ENCODE assay signal across 28 cellular contexts in the genomic region with DNA sequence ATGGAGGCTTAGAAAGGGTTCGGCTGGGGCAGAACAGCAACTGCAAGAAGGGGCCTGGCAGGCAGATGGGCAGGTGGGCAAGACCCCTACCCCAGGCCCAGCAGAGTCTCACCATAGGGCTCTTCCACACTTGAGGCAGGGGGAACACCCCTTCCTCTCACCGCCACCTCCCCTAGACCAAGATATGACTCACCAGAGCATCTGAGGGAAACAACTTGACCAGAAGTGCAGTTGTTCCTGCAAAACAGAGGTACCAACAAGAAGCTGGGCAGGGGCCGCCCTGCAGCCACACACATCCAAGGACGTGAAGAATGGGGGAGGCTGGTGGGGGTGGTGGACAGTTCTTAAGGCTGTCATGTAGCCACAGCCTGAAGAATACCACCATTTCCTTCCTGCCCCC. TPM values are rescaled to one million over a fixed set of nuclear protein-coding genes. Genes with fewer than 3 reads are reported as not detected.
DNase-seq lines count a peak whose midpoint lies in the region; ATAC-seq, FAIRE-seq and TF ChIP-seq lines count a peak whose summit lies in the region.
"Had no signal": no experiment of that assay in that cellular context is flagged by ENCODE, and none has a peak within 500 bp of the region (broad histone marks: within the 10 kb centered on the region; RNA-seq: fewer than 3 reads in every experiment).

No MANE protein-coding gene starts in this region.

- H3K14ac ChIP-seq in IMR-90 (replicated peaks; ENCODE audit: low read depth, low read length) = no peak overlapping the region

- H3K9me3 ChIP-seq in IMR-90 (ENCODE audit: control insufficient read depth, insufficient read depth, low read length) = no peaks in the 10 kb centered on the region
- H3K9me3 ChIP-seq: BE2C, BLaER1 had no signal

- no CpG with 5 or more reads among the region's 4 CpGs for WGBS in IMR-90 (ENCODE audit: extremely low coverage in 2 of 2, insufficient read length in 1 of 2), 2 experiments

- H4K20me1 ChIP-seq in IMR-90 (ENCODE audit: insufficient read depth, low read length) = no peaks in the 10 kb centered on the region
- H4K20me1 ChIP-seq: BLaER1 had no signal

- no peaks in the 10 kb centered on the region for H3K36me3 Mint-ChIP-seq in natural killer cell treated with Interleukin-12 subunit alpha and Interleukin-12 subunit beta and Interleukin-15 and Interleukin-18, amount 100 ng/mL, for 72 hours
- no peaks in the 10 kb centered on the region for H3K36me3 Mint-ChIP-seq in natural killer cell
- H3K36me3 Mint-ChIP-seq: CD14-positive monocyte; CD8-positive, alpha-beta memory T cell had no signal

- H3K4ac ChIP-seq in IMR-90 (ENCODE audit: low read depth, low read length) = no peak overlapping the region

- no peak overlapping the region for H3K9ac ChIP-seq in IMR-90 (ENCODE audit: low read depth, low read length)
- H3K9ac ChIP-seq: BLaER1 had no signal

- H4K91ac ChIP-seq in IMR-90 (ENCODE audit: insufficient read depth, low read depth, low read length) = no peak overlapping the region

- in situ Hi-C loops in IMR-90 (cut with MboI; ENCODE audit: low sequenced_read_pairs) = no loop called here

- H3K4me3 ChIP-seq in IMR-90 (ENCODE audit: insufficient read depth, low read depth, low read length) = no peak overlapping the region
- H3K4me3 ChIP-seq: BLaER1, GM12878 had no signal

- no peak overlapping the region for H3K27ac ChIP-seq in IMR-90 (ENCODE audit: insufficient read depth, low read length)
- H3K27ac ChIP-seq: BLaER1 had no signal

- no peaks in the 10 kb centered on the region; the same call in 1 of the 2 replicates for H3K4me1 ChIP-seq in IMR-90 (ENCODE audit: control insufficient read depth, insufficient read depth, low read length)
- H3K4me1 ChIP-seq: BLaER1 had no signal

- no peak overlapping the region for H3K23ac ChIP-seq in IMR-90 (ENCODE audit: low read depth, low read length)

- DNase-seq in natural killer cell treated with Interleukin-12 subunit alpha and Interleukin-12 subunit beta and Interleukin-15 and Interleukin-18, amount 100 ng/mL, for 72 hours (ENCODE audit: low spot score) = no peak
- DNase-seq in natural killer cell (no peak), IMR-90 (no peak), islet precursor cell (peak; percentile 28), GM19239 (ENCODE audit: insufficient read length, low spot score) (no peak)
- DNase-seq: 8988T; ACHN; BE2C; C1 segment of cervical spinal cord; CD4-positive, alpha-beta memory T cell; CD4-positive, CD25-positive, alpha-beta regulatory T cell; CD8-positive, alpha-beta memory T cell; COR-L47; DMS 273 treated with DMSO at 0.1 percent for 48 hours; DMS153; DMS53; DMS79; DND-41; EL; GDM1 had no signal

- dilution Hi-C loops in IMR-90 (cut with HindIII; ENCODE audit: low sequenced_read_pairs, unreplicated experiment) = no loop called here

- TF ChIP-seq CTCF in natural killer cell (IDR thresholded peaks at IDR 0.05) (no peak), IMR-90 (conservative IDR thresholded peaks at IDR 0.05; ENCODE audit: low read depth, low read length) (no peak)

- H2BK120ac ChIP-seq in IMR-90 (ENCODE audit: low read depth, low read length) = no peak overlapping the region

- no peak overlapping the region for H4K5ac ChIP-seq in IMR-90 (ENCODE audit: low read depth, low read length)

- no peak overlapping the region for H2AK5ac ChIP-seq in IMR-90 (ENCODE audit: low read depth, low read length)

- TF ChIP-seq RAD21 in IMR-90 (IDR thresholded peaks at IDR 0.05; ENCODE audit: low read length) = no peak

- H2AFZ ChIP-seq in IMR-90 (replicated peaks; ENCODE audit: low read length, poor library complexity) = no peak overlapping the region

- H2BK15ac ChIP-seq in IMR-90 (ENCODE audit: low read depth, low read length) = no peak overlapping the region

- H3K36me3 ChIP-seq in IMR-90 (ENCODE audit: control insufficient read depth, insufficient read depth, low read length) = no peaks in the 10 kb centered on the region
- H3K36me3 ChIP-seq: BE2C, BLaER1 had no signal

- H3K27me3 ChIP-seq in IMR-90 (ENCODE audit: control insufficient read depth, insufficient read depth, low read length) = no peaks in the 10 kb centered on the region; the same call in 1 of the 2 replicates
- H3K27me3 ChIP-seq: BE2C, BLaER1 had no signal

- TF ChIP-seq POLR2A in IMR-90 (IDR thresholded peaks at IDR 0.05; ENCODE audit: low read depth, low read length) = no peak

- no peak for FAIRE-seq in GM19239 (lab: Jason Lieb, UNC)
- FAIRE-seq: A204.1, GM12878, GM12892, GM18507 had no signal

- H2BK5ac ChIP-seq in IMR-90 (ENCODE audit: low read depth, low read length, poor library complexity, severe bottlenecking) = no peak overlapping the region

- CTCF ChIA-PET in IMR-90 (lab: Yijun Ruan, JAX) = no interaction called here

- intact Hi-C loops in natural killer cell (cut with micrococcal nuclease) (no loop called here), IMR-90 (cut with micrococcal nuclease) (no loop called here)

- no peaks in the 10 kb centered on the region for H3K9me3 Mint-ChIP-seq in natural killer cell treated with Interleukin-12 subunit alpha and Interleukin-12 subunit beta and Interleukin-15 and Interleukin-18, amount 100 ng/mL, for 72 hours
- no peaks in the 10 kb centered on the region for H3K9me3 Mint-ChIP-seq in natural killer cell
- H3K9me3 Mint-ChIP-seq: CD4-positive, alpha-beta memory T cell; CD4-positive, CD25-positive, alpha-beta regulatory T cell; CD8-positive, alpha-beta memory T cell had no signal

- H3K18ac ChIP-seq in IMR-90 (ENCODE audit: low read depth, low read length) = no peak overlapping the region

- BruUV-seq in IMR-90 (replicated peaks; lab: Mats Ljungman, UMichigan) = no TSS peak

- H3K27me3 Mint-ChIP-seq in natural killer cell treated with Interleukin-12 subunit alpha and Interleukin-12 subunit beta and Interleukin-15 and Interleukin-18, amount 100 ng/mL, for 72 hours = no peaks in the 10 kb centered on the region
- H3K27me3 Mint-ChIP-seq in natural killer cell (ENCODE audit: low read depth in 2 of 2) = no peaks in the 10 kb centered on the region
- H3K27me3 Mint-ChIP-seq: CD4-positive, alpha-beta memory T cell; CD4-positive, CD25-positive, alpha-beta regulatory T cell had no signal

- H3K4me1 Mint-ChIP-seq in natural killer cell treated with Interleukin-12 subunit alpha and Interleukin-12 subunit beta and Interleukin-15 and Interleukin-18, amount 100 ng/mL, for 72 hours (ENCODE audit: low read depth in 2 of 2) = peaks cover 0 to 13% of the 10 kb centered on the region in 2 donors
- H3K4me1 Mint-ChIP-seq in natural killer cell = no peaks in the 10 kb centered on the region
- H3K4me1 Mint-ChIP-seq: CD14-positive monocyte; CD4-positive, alpha-beta memory T cell; CD8-positive, alpha-beta memory T cell had no signal

- H2BK20ac ChIP-seq in IMR-90 (ENCODE audit: low read depth, low read length) = no peak overlapping the region

- peaks cover 9% of the 10 kb centered on the region; the same call in 1 of the 2 replicates for H3K9me1 ChIP-seq in IMR-90 (ENCODE audit: insufficient read depth, low read length)

- H3K79me1 ChIP-seq in IMR-90 (ENCODE audit: low read depth in 1 of 2, low read length in 2 of 2) = no peaks in the 10 kb centered on the region

- no peak overlapping the region for H3K56ac ChIP-seq in IMR-90 (ENCODE audit: extremely low read depth, insufficient read depth, low read length)

- H4K8ac ChIP-seq in IMR-90 (ENCODE audit: low read depth in 2 of 2, low read length in 2 of 2) = no peak overlapping the region

- H3K4me3 Mint-ChIP-seq in natural killer cell treated with Interleukin-12 subunit alpha and Interleukin-12 subunit beta and Interleukin-15 and Interleukin-18, amount 100 ng/mL, for 72 hours = peak overlapping the region; percentile 37
- no peak overlapping the region for H3K4me3 Mint-ChIP-seq in natural killer cell
- H3K4me3 Mint-ChIP-seq: CD14-positive monocyte; CD4-positive, alpha-beta memory T cell; CD4-positive, CD25-positive, alpha-beta regulatory T cell; CD8-positive, alpha-beta memory T cell had no signal

- peak overlapping the region; percentile 59 for H2AK9ac ChIP-seq in IMR-90 (replicated peaks; ENCODE audit: low read depth, low read length, poor library complexity)

- H3K4me2 ChIP-seq in IMR-90 (ENCODE audit: low read depth, low read length) = no peak overlapping the region
- H3K4me2 ChIP-seq: BLaER1 had no signal

- POLR2A ChIA-PET in IMR-90 (lab: Charles Lee; ENCODE audit: unreplicated experiment) = no interaction called here

- peak; percentile 63 to 70 for ATAC-seq in natural killer cell treated with Interleukin-12 subunit alpha and Interleukin-12 subunit beta and Interleukin-15 and Interleukin-18, amount 100 ng/mL, for 72 hours
- ATAC-seq in natural killer cell (no peak), IMR-90 (ENCODE audit: low read depth) (no peak), GM21447 (IDR thresholded peaks at IDR 0.05; ENCODE audit: unreplicated experiment) (no peak)
- ATAC-seq: GM12878 had no signal

- H3K27ac Mint-ChIP-seq in natural killer cell treated with Interleukin-12 subunit alpha and Interleukin-12 subunit beta and Interleukin-15 and Interleukin-18, amount 100 ng/mL, for 72 hours = peak overlapping the region in 1 of 2 donors; percentile 45
- no peak overlapping the region for H3K27ac Mint-ChIP-seq in natural killer cell
- H3K27ac Mint-ChIP-seq: CD14-positive monocyte; CD4-positive, alpha-beta memory T cell; CD4-positive, CD25-positive, alpha-beta regulatory T cell; CD8-positive, alpha-beta memory T cell had no signal

TF ChIP-seq in IMR-90, 13 proteins besides CTCF, POLR2A, EP300 and RAD21 (continues in another document):
- no peak for TF ChIP-seq MXI1 (IDR thresholded peaks at IDR 0.05; ENCODE audit: borderline replicate concordance, low read depth, low read length)
- no peak for TF ChIP-seq RFX5 (IDR thresholded peaks at IDR 0.05; ENCODE audit: low read depth, low read length)
- TF ChIP-seq FOS (IDR thresholded peaks at IDR 0.05; ENCODE audit: low read depth, low read length) = no peak
- TF ChIP-seq, protein P1, sequence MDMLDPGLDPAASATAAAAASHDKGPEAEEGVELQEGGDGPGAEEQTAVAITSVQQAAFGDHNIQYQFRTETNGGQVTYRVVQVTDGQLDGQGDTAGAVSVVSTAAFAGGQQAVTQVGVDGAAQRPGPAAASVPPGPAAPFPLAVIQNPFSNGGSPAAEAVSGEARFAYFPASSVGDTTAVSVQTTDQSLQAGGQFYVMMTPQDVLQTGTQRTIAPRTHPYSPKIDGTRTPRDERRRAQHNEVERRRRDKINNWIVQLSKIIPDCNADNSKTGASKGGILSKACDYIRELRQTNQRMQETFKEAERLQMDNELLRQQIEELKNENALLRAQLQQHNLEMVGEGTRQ (IDR thresholded peaks at IDR 0.05; ENCODE audit: low read depth, low read length) = no peak
- no peak for TF ChIP-seq CEBPB (IDR thresholded peaks at IDR 0.05; ENCODE audit: low read depth, low read length)
- no peak for TF ChIP-seq SMC3 (IDR thresholded peaks at IDR 0.05; ENCODE audit: low read depth, low read length)

RNA-seq across cellular contexts. Expression of a gene that starts 10.9 kb away (rescaled TPM):
- 1 to 10 TPM in 1 of 2 donors, under 1 TPM in 1; 0.38 to 2.1 TPM for total RNA-seq in natural killer cell treated with Interleukin-12 subunit alpha and Interleukin-12 subunit beta and Interleukin-15 and Interleukin-18, amount 100 ng/mL, for 72 hours
- total RNA-seq in natural killer cell (1 to 10 TPM in 2 of 3 donors, under 1 TPM in 1; 0.60 to 2.2 (median 1.1) TPM), IMR-90 (2012; rRNA removed) (under 0.01 TPM in 1 of 2 replicates, not detected in the other)
- 0.07 and 0.24 TPM in 2 replicates for polyA plus RNA-seq in IMR-90 (2012; rRNA removed)
- polyA plus RNA-seq in IMR-90 (2012; cell fraction: cytosol; rRNA removed) = 0.15 TPM in 1 of 2 replicates, not detected in the other
- 0.77 and 1.5 TPM in 2 replicates for polyA plus RNA-seq in IMR-90 (2012; cell fraction: nucleus; rRNA removed; ENCODE audit: low replicate concordance)
- total RNA-seq: G401 had no signal
- polyA plus RNA-seq: CD14-positive monocyte; CD4-positive, alpha-beta memory T cell; CD8-positive, alpha-beta memory T cell had no signal

Comparison
In these comparisons a context has a peak if more than half of its experiments do, and no peak if none do; other contexts are left out.
1. ATAC-seq: peak in natural killer cell treated with Interleukin-12 subunit alpha and Interleukin-12 subunit beta and Interleukin-15 and Interleukin-18, amount 100 ng/mL, for 72 hours (2 of 2); none in natural killer cell (0 of 3), IMR-90 (single experiment) and GM21447 (single experiment).